ENCODE assay signal across 13 cellular contexts in genomic region chr2:174003635-174004310, GRCh38. TPM values are rescaled to one million over a fixed set of nuclear protein-coding genes. Genes with fewer than 3 reads are reported as not detected.
DNase-seq lines count a peak whose midpoint lies in the region; ATAC-seq and TF ChIP-seq lines count a peak whose summit lies in the region.
"Had no signal": no experiment of that assay in that cellular context is flagged by ENCODE, and none has a peak within 500 bp of the region (broad histone marks: within the 10 kb centered on the region; RNA-seq: fewer than 3 reads in every experiment).

No MANE protein-coding gene starts in this region.

- no peak overlapping the region for H3K27ac Mint-ChIP-seq in T-helper 2 cell treated with Interferon-gamma antibody and Interleukin-4, amounts not matched to agents 5 μg/mL and 100 μg/mL, for 36 hours

- H3K4ac ChIP-seq in mesendoderm (ENCODE audit: low read depth, low read length): no peak overlapping the region

- no peak overlapping the region for H3K23ac ChIP-seq in mesendoderm (ENCODE audit: low read length)

- no peaks in the 10 kb centered on the region for H3K4me1 Mint-ChIP-seq in T-helper 2 cell treated with Interferon-gamma antibody and Interleukin-4, amounts not matched to agents 5 μg/mL and 100 μg/mL, for 36 hours (ENCODE audit: low read depth)

- no peak overlapping the region for H2BK120ac ChIP-seq in mesendoderm (ENCODE audit: low read depth, low read length)

- H3K27me3 ChIP-seq in BE2C: no peaks in the 10 kb centered on the region
- no peaks in the 10 kb centered on the region for H3K27me3 ChIP-seq in Loucy (ENCODE audit: insufficient read depth, low read length, poor library complexity, severe bottlenecking)
- H3K27me3 ChIP-seq in body of pancreas: no peaks in the 10 kb centered on the region
- H3K27me3 ChIP-seq in mesendoderm (ENCODE audit: insufficient read depth, low read length, poor library complexity): no peaks in the 10 kb centered on the region

- no peaks in the 10 kb centered on the region for H4K20me1 ChIP-seq in Loucy (ENCODE audit: insufficient read depth, low read length, poor library complexity, severe bottlenecking)

- DNase-seq in BE2C: no peak
- DNase-seq in body of pancreas: peak; percentile 69 to 81 (median 76)
- DNase-seq in mesendoderm: peak; percentile 91
- no peak for DNase-seq in middle frontal gyrus (ENCODE audit: extremely low spot score, low spot score)
- DNase-seq in NCI-H748 treated with DMSO at 0.1 percent for 48 hours (lab: John Stamatoyannopoulos, UW): no peak
- DNase-seq in T-helper 2 cell treated with Interferon-gamma antibody and Interleukin-4, amounts not matched to agents 5 μg/mL and 100 μg/mL, for 36 hours (ENCODE audit: low spot score): no peak
- DNase-seq: activated T-cell treated with anti-CD3 and anti-CD28 coated beads, Interleukin-2, amount 50 U/mL, for 72 hours; AML-193; NCI-H2081 had no signal

- no peak overlapping the region for H3K4me2 ChIP-seq in Loucy (ENCODE audit: low read depth, low read length, poor library complexity, severe bottlenecking)
- H3K4me2 ChIP-seq in mesendoderm (ENCODE audit: low read length): no peak overlapping the region

- no peaks in the 10 kb centered on the region for H3K79me1 ChIP-seq in mesendoderm (ENCODE audit: low read length)

- no peak overlapping the region for H2BK15ac ChIP-seq in mesendoderm (replicated peaks; ENCODE audit: low read depth)

- peak; percentile 83 for ATAC-seq in body of pancreas
- no peak for ATAC-seq in HG02870 (IDR thresholded peaks at IDR 0.05; ENCODE audit: unreplicated experiment)
- ATAC-seq: activated CD4-positive, CD25-positive, alpha-beta regulatory T cell treated with anti-CD3 and anti-CD28 coated beads, Interleukin-2, amount 50 U/mL, for 24 hours; activated T-cell treated with anti-CD3 and anti-CD28 coated beads, Interleukin-2, amount 50 U/mL, for 72 hours; sciatic nerve had no signal

- H3K4me3 ChIP-seq in BE2C (ENCODE audit: low read depth, low read length) (no peak overlapping the region), Loucy (ENCODE audit: low read length, poor library complexity, severe bottlenecking) (no peak overlapping the region), body of pancreas (no peak overlapping the region), mesendoderm (ENCODE audit: low read length) (no peak overlapping the region)

- H3K4me1 ChIP-seq in BE2C (no peaks in the 10 kb centered on the region), Loucy (ENCODE audit: insufficient read depth, low read length, poor library complexity, severe bottlenecking) (no peaks in the 10 kb centered on the region), body of pancreas (peaks cover 30% of the 10 kb centered on the region), mesendoderm (ENCODE audit: control insufficient read depth, low read depth, low read length) (peaks cover 6% of the 10 kb centered on the region)

- WGBS in body of pancreas, 2 donors: 36 to 40% methylated on average over 14 of the region's 14 CpGs
- no CpG with 5 or more reads among the region's 14 CpGs for WGBS in mesendoderm (ENCODE audit: extremely low coverage, insufficient coverage, low lambda C conversion rate)

- H3K9me3 Mint-ChIP-seq in T-helper 2 cell treated with Interferon-gamma antibody and Interleukin-4, amounts not matched to agents 5 μg/mL and 100 μg/mL, for 36 hours: no peaks in the 10 kb centered on the region
- H3K9me3 Mint-ChIP-seq: activated T-cell treated with anti-CD3 and anti-CD28 coated beads, Interleukin-2, amount 50 U/mL, for 72 hours had no signal

- peak overlapping the region; percentile 39 to 75 (median 56) for H3K27ac ChIP-seq in body of pancreas
- H3K27ac ChIP-seq in mesendoderm (ENCODE audit: low read depth, low read length): peak overlapping the region; percentile 6

- no peaks in the 10 kb centered on the region for H3K79me2 ChIP-seq in Loucy (ENCODE audit: insufficient read depth, low read length)
- no peaks in the 10 kb centered on the region for H3K79me2 ChIP-seq in mesendoderm (ENCODE audit: control insufficient read depth, insufficient read depth, low read length)

- TF ChIP-seq CTCF in BE2C (IDR thresholded peaks at IDR 0.05; ENCODE audit: low read depth, low read length): 0 out of 2 replicates have a peak, but pooled peaks have one; percentile 3
- TF ChIP-seq CTCF in Loucy (conservative IDR thresholded peaks at IDR 0.05; ENCODE audit: low read length): peak; percentile 27; the same call in 1 of the 2 replicates
- peak; percentile 21 to 77 (median 61) for TF ChIP-seq CTCF in body of pancreas (IDR thresholded peaks at IDR 0.05)

- H3K36me3 Mint-ChIP-seq in T-helper 2 cell treated with Interferon-gamma antibody and Interleukin-4, amounts not matched to agents 5 μg/mL and 100 μg/mL, for 36 hours (ENCODE audit: low read depth): no peaks in the 10 kb centered on the region

- intact Hi-C loops in body of pancreas (cut with DNase I): loop anchor here (10.0 kb wide), 1 partner anchor 119 kb away; no protein-coding TSS in a partner anchor

- H3K9me3 ChIP-seq in BE2C: no peaks in the 10 kb centered on the region
- no peaks in the 10 kb centered on the region for H3K9me3 ChIP-seq in Loucy (ENCODE audit: insufficient read depth, low read depth, low read length)
- no peaks in the 10 kb centered on the region for H3K9me3 ChIP-seq in body of pancreas

- no peak overlapping the region for H3K18ac ChIP-seq in mesendoderm (ENCODE audit: low read length)

- H3K27me3 Mint-ChIP-seq in T-helper 2 cell treated with Interferon-gamma antibody and Interleukin-4, amounts not matched to agents 5 μg/mL and 100 μg/mL, for 36 hours (ENCODE audit: low read depth): no peaks in the 10 kb centered on the region

- no peak overlapping the region for H2AK5ac ChIP-seq in mesendoderm (ENCODE audit: low read length)

- H2AFZ ChIP-seq in Loucy (ENCODE audit: low read length): no peak overlapping the region

- peak in 1 of 3 donors; percentile 15 for TF ChIP-seq POLR2A in body of pancreas (IDR thresholded peaks at IDR 0.05)

- no peaks in the 10 kb centered on the region for H3F3A ChIP-seq in Loucy (ENCODE audit: low read depth)

- no peak overlapping the region for H3K4me3 Mint-ChIP-seq in T-helper 2 cell treated with Interferon-gamma antibody and Interleukin-4, amounts not matched to agents 5 μg/mL and 100 μg/mL, for 36 hours
- H3K4me3 Mint-ChIP-seq: activated T-cell treated with anti-CD3 and anti-CD28 coated beads, Interleukin-2, amount 50 U/mL, for 72 hours had no signal

- H2BK5ac ChIP-seq in mesendoderm (ENCODE audit: low read length): no peak overlapping the region

- H3K9ac ChIP-seq in Loucy (ENCODE audit: low read depth, low read length, poor library complexity, severe bottlenecking) (no peak overlapping the region), mesendoderm (ENCODE audit: low read length) (no peak overlapping the region)

- no peak overlapping the region for H4K8ac ChIP-seq in mesendoderm (ENCODE audit: low read depth, low read length)

- H4K5ac ChIP-seq in mesendoderm (ENCODE audit: low read length): no peak overlapping the region

- H3K36me3 ChIP-seq in BE2C (no peaks in the 10 kb centered on the region), Loucy (ENCODE audit: insufficient read depth, low read length) (no peaks in the 10 kb centered on the region), body of pancreas (replicated peaks in 1 of 2; ENCODE audit: insufficient read depth in 1 of 2, low read depth in 2 of 2) (no peaks in the 10 kb centered on the region), mesendoderm (ENCODE audit: control insufficient read depth, insufficient read depth, low read length) (no peaks in the 10 kb centered on the region)

- H3K56ac ChIP-seq in mesendoderm (ENCODE audit: low read length): no peak overlapping the region

- H3K9me2 ChIP-seq in Loucy (replicated peaks; ENCODE audit: low read depth, low read length): no peaks in the 10 kb centered on the region

RNA-seq across cellular contexts. Expression of gene SP3, which starts 38.6 kb away (rescaled TPM):
- polyA plus RNA-seq in BE2C (2012; ENCODE audit: insufficient read depth, insufficient read length, low read depth): 19.1 TPM
- total RNA-seq in body of pancreas: 10 to 100 TPM; 41.0 to 42.8 TPM
- polyA plus RNA-seq in mesendoderm (2013, experiment 1 of 2): 36.5 TPM
- polyA plus RNA-seq in mesendoderm (2013, experiment 2 of 2): 35.4 TPM

Comparison
In these comparisons a context has a peak if more than half of its experiments do, and no peak if none do; other contexts are left out.
1. DNase-seq: peak in body of pancreas (4 of 4) and mesendoderm (single experiment); none in BE2C (single experiment), middle frontal gyrus (single experiment), NCI-H748 treated with DMSO at 0.1 percent for 48 hours (single experiment) and T-helper 2 cell treated with Interferon-gamma antibody and Interleukin-4, amounts not matched to agents 5 μg/mL and 100 μg/mL, for 36 hours (single experiment).
2. CTCF ChIP-seq: peak in every context shown above with its lines; median percentile 61 in body of pancreas; 27 in Loucy; 3 in BE2C.